ENCODE assay signal across 17 cellular contexts in the genomic region with DNA sequence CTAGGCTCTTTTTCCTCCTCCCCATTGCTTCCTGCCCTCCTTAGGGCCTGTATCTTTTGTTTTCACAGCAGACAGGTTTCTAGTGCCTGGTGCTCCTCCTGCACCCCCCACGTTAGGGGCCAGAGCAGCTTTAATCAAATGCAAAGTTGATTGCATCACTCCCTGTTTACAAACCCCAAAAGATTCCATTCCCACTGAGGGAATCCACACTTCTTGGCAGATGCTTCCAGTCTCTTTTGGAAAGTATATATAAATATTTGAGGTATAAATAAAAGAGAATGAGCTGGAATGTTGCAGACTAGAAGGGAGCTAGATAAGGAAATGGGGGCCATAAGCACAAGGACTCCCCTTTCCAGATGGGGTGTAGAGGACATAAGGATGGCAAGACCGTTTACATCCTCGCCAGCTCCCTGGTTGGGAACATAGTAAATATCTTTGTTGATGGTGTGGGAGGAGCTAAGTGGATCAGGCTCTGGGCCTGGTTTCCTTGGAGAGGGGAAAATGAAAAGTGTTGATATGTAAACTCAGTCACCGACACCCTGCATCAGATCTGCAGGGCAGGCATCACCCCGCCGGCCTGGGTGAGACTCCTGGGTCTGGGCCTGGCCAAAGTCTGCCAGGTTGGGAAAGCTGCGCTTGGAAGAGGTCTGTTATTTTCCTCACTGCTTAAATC. TPM values are rescaled to one million over a fixed set of nuclear protein-coding genes. Genes with fewer than 3 reads are reported as not detected.
A peak's percentile ranks its signal among the peaks of the same experiment; 100 is the strongest.
DNase-seq lines count a peak whose midpoint lies in the region; ATAC-seq, FAIRE-seq and TF ChIP-seq lines count a peak whose summit lies in the region.
"Had no signal": no experiment of that assay in that cellular context is flagged by ENCODE, and none has a peak within 500 bp of the region (broad histone marks: within the 10 kb centered on the region; RNA-seq: fewer than 3 reads in every experiment).

No MANE protein-coding gene starts in this region.

- DNase-seq in activated CD8-positive, alpha-beta memory T cell treated with anti-CD3 and anti-CD28 coated beads, Interleukin-2, amount 10 ng/mL, durations not matched to agents 7 days and 5 days: no peak
- DNase-seq in activated CD8-positive, alpha-beta memory T cell treated with anti-CD3 and anti-CD28 coated beads, Interleukin-2, amount 50 U/mL, for 4 hours: no peak
- DNase-seq in caudate nucleus (lab: John Stamatoyannopoulos, UW) (no peak), HepG2 (ENCODE audit: low spot score) (no peak), transverse colon (no peak), NOMO-1 treated with dmso at 0.1 percent for 144 hours (lab: John Stamatoyannopoulos, UW; ENCODE audit: unreplicated experiment) (no peak), posterior vena cava (ENCODE audit: low spot score) (no peak)
- DNase-seq: activated CD4-positive, alpha-beta T cell treated with anti-CD3 and anti-CD28 coated beads for 48 hours; NCI-H510A treated with DMSO at 0.1 percent for 48 hours; nucleus accumbens; stimulated activated CD4-positive, alpha-beta T cell treated with anti-CD3 and anti-CD28 coated beads, Interleukin-4, amount 100 ng/mL, for 4 hours had no signal

- WGBS in HepG2 (ENCODE audit: low lambda C conversion rate): 84% methylated on average over 6 of the region's 7 CpGs
- WGBS in transverse colon (ENCODE audit: low coverage in 1 of 2), 2 donors: 25 to 51% methylated on average over 3 to 7 of the region's 7 CpGs

- intact Hi-C loops in HepG2 (cut with micrococcal nuclease; ENCODE audit: unreplicated experiment): no loop called here
- intact Hi-C loops in transverse colon (cut with DNase I; ENCODE audit: low total_unique reads): no loop called here
- intact Hi-C loops in posterior vena cava (cut with DNase I): no loop called here

- H3K27ac ChIP-seq in caudate nucleus (ENCODE audit: low read depth, low read length) (peak overlapping the region; percentile 52), HepG2 (ENCODE audit: extremely low read length, insufficient read depth, low read length) (no peak overlapping the region), transverse colon (peak overlapping the region; percentile 32 to 94 (median 70))
- H3K27ac ChIP-seq: SJSA1 had no signal

- no peak for TF ChIP-seq POLR2A in HepG2 (IDR thresholded peaks at IDR 0.05; ENCODE audit: insufficient read depth in 1 of 2, low read depth in 2 of 2, low read length in 2 of 2)
- no peak for TF ChIP-seq POLR2A in transverse colon (IDR thresholded peaks at IDR 0.05)

- in situ Hi-C loops in HepG2 (cut with HindIII; ENCODE audit: extremely low pct_ligation_motif_present, low pct_unique_long_range_greater_than_20kb): no loop called here
- in situ Hi-C loops in transverse colon (cut with MboI; ENCODE audit: low pct_ligation_motif_present in 1 of 4, low pct_unique_long_range_greater_than_20kb in 1 of 4, low sequenced_read_pairs in 3 of 4): no loop called here

- H3K4me3 ChIP-seq in HepG2 (replicated peaks in 1 of 3; ENCODE audit: insufficient read depth in 1 of 3, low read depth in 2 of 3, low read length in 3 of 3) (no peak overlapping the region), transverse colon (no peak overlapping the region)
- H3K4me3 ChIP-seq: SJSA1 had no signal

- no peak for FAIRE-seq in HepG2 (lab: Jason Lieb, UNC)
- FAIRE-seq: endometrium had no signal

- TF ChIP-seq EP300 in HepG2 (IDR thresholded peaks at IDR 0.05; ENCODE audit: low read depth in 2 of 2, low read length in 2 of 2) (no peak), HepG2 (CRISPR knock-in tag; IDR thresholded peaks at IDR 0.05; ENCODE audit: borderline replicate concordance) (no peak), transverse colon (IDR thresholded peaks at IDR 0.05; ENCODE audit: low read depth) (no peak)

- H3K36me3 ChIP-seq in HepG2 (replicated peaks in 1 of 2; ENCODE audit: control insufficient read depth in 1 of 2, insufficient read depth in 2 of 2, low read length in 2 of 2) (peaks cover 11 to 27% of the 10 kb centered on the region in 2 experiments; a peak in 4 of 5 replicates), transverse colon (no peaks in the 10 kb centered on the region)
- H3K36me3 ChIP-seq: SJSA1 had no signal

- peaks cover 5% of the 10 kb centered on the region for H3K4me1 Mint-ChIP-seq in activated CD8-positive, alpha-beta memory T cell treated with anti-CD3 and anti-CD28 coated beads, Interleukin-2, amount 10 ng/mL, durations not matched to agents 7 days and 5 days

- H3K4me3 Mint-ChIP-seq in activated CD8-positive, alpha-beta memory T cell treated with anti-CD3 and anti-CD28 coated beads, Interleukin-2, amount 10 ng/mL, durations not matched to agents 7 days and 5 days: no peak overlapping the region
- H3K4me3 Mint-ChIP-seq: activated naive CD4-positive, alpha-beta T cell treated with anti-CD3 and anti-CD28 coated beads, Interleukin-2, amount 50 U/mL, for 24 hours; type B pancreatic cell had no signal

- peaks cover 2% of the 10 kb centered on the region for H3K36me3 Mint-ChIP-seq in activated CD8-positive, alpha-beta memory T cell treated with anti-CD3 and anti-CD28 coated beads, Interleukin-2, amount 10 ng/mL, durations not matched to agents 7 days and 5 days
- H3K36me3 Mint-ChIP-seq: type B pancreatic cell had no signal

- H3K4me1 ChIP-seq in HepG2 (ENCODE audit: insufficient read depth, low read length) (peaks cover 16% of the 10 kb centered on the region), transverse colon (peaks cover 19 to 50% (median 39%) of the 10 kb centered on the region in 4 donors)
- H3K4me1 ChIP-seq: SJSA1 had no signal

- no peaks in the 10 kb centered on the region for H3K9me3 ChIP-seq in HepG2 (ENCODE audit: low read length)
- H3K9me3 ChIP-seq in transverse colon: no peaks in the 10 kb centered on the region
- H3K9me3 ChIP-seq: SJSA1 had no signal

- H3K79me2 ChIP-seq in HepG2 (ENCODE audit: insufficient read depth, low read length): no peaks in the 10 kb centered on the region

- POLR2A ChIA-PET in HepG2 (lab: Yijun Ruan, JAX): interaction anchor here (1.2 to 2.4 kb wide), 4 partner anchors 10 to 53 kb away, joined by 4 to 9 read pairs (median 5); a partner anchor contains a TSS

- H4K20me1 ChIP-seq in HepG2 (ENCODE audit: insufficient read depth, low read length): peaks cover 2% of the 10 kb centered on the region; the same call in 1 of the 2 replicates

- H3K27me3 ChIP-seq in HepG2 (ENCODE audit: control insufficient read depth in 1 of 2, insufficient read depth in 2 of 2, low read length in 2 of 2): no peaks in the 10 kb centered on the region
- no peaks in the 10 kb centered on the region for H3K27me3 ChIP-seq in transverse colon
- H3K27me3 ChIP-seq: SJSA1 had no signal

- no TSS peak for BruUV-seq in HepG2 (replicated peaks; lab: Mats Ljungman, UMichigan)

- no peaks in the 10 kb centered on the region for H3K9me3 Mint-ChIP-seq in activated CD8-positive, alpha-beta memory T cell treated with anti-CD3 and anti-CD28 coated beads, Interleukin-2, amount 10 ng/mL, durations not matched to agents 7 days and 5 days (ENCODE audit: low read depth)
- H3K9me3 Mint-ChIP-seq: activated naive CD4-positive, alpha-beta T cell treated with anti-CD3 and anti-CD28 coated beads, Interleukin-2, amount 50 U/mL, for 24 hours; type B pancreatic cell had no signal

- no peak overlapping the region for H2AFZ ChIP-seq in HepG2 (ENCODE audit: low read length)

- peak overlapping the region; percentile 45 for H3K27ac Mint-ChIP-seq in activated CD8-positive, alpha-beta memory T cell treated with anti-CD3 and anti-CD28 coated beads, Interleukin-2, amount 10 ng/mL, durations not matched to agents 7 days and 5 days
- H3K27ac Mint-ChIP-seq: activated naive CD4-positive, alpha-beta T cell treated with anti-CD3 and anti-CD28 coated beads, Interleukin-2, amount 50 U/mL, for 24 hours; type B pancreatic cell had no signal

- no peak for TF ChIP-seq RAD21 in HepG2 (CRISPR knock-in tag; IDR thresholded peaks at IDR 0.05)

- CTCF ChIA-PET in activated CD8-positive, alpha-beta memory T cell treated with anti-CD3 and anti-CD28 coated beads, Interleukin-2, amount 10 ng/mL, durations not matched to agents 7 days and 5 days (lab: Charles Lee): interaction anchor here (0.7 kb wide), 1 partner anchor 114 kb away, joined by 3 read pairs; no protein-coding TSS in a partner anchor
- CTCF ChIA-PET in HepG2 (lab: Yijun Ruan, JAX; ENCODE audit: low intra/inter-chr PET ratio, low total read pairs): no interaction called here

- TF ChIP-seq CTCF in HepG2 (CRISPR knock-in tag; IDR thresholded peaks at IDR 0.05): no peak
- TF ChIP-seq CTCF in transverse colon (IDR thresholded peaks at IDR 0.05): no peak

- no peak for ATAC-seq in activated CD8-positive, alpha-beta memory T cell treated with anti-CD3 and anti-CD28 coated beads, Interleukin-2, amount 10 ng/mL, durations not matched to agents 7 days and 5 days
- ATAC-seq in HepG2 (no peak), HG03135 (IDR thresholded peaks at IDR 0.05; ENCODE audit: unreplicated experiment) (no peak)

- H3K9ac ChIP-seq in HepG2 (ENCODE audit: insufficient read depth, low read depth, low read length): no peak overlapping the region

- no peak overlapping the region for H3K4me2 ChIP-seq in HepG2 (ENCODE audit: low read depth, low read length)

- peaks cover 8% of the 10 kb centered on the region for H3K27me3 Mint-ChIP-seq in activated CD8-positive, alpha-beta memory T cell treated with anti-CD3 and anti-CD28 coated beads, Interleukin-2, amount 10 ng/mL, durations not matched to agents 7 days and 5 days
- H3K27me3 Mint-ChIP-seq: type B pancreatic cell had no signal

RNA-seq across cellular contexts. Expression of a gene that starts 6.2 kb away (rescaled TPM):
- not detected for total RNA-seq in activated CD8-positive, alpha-beta memory T cell treated with anti-CD3 and anti-CD28 coated beads, Interleukin-2, amount 10 ng/mL, durations not matched to agents 7 days and 5 days
- total RNA-seq in HepG2 (2016; rRNA removed; fragmentation: Illumina TruSeq; extraction: Trizol) (94.6 and 172 TPM in 2 replicates), transverse colon (100 to 1,000 TPM in 2 of 4 donors, 10 to 100 TPM in 2; 84.2 to 124 (median 102) TPM), posterior vena cava (100 to 1,000 TPM; 123 to 153 TPM)
- 63.6 and 75.7 TPM in 2 replicates for total RNA-seq in HepG2 (2016; cell fraction: cytosol; rRNA removed; fragmentation: Illumina TruSeq; extraction: Trizol; ENCODE audit: low read depth)
- total RNA-seq in HepG2 (2016; cell fraction: insoluble cytoplasmic fraction; rRNA removed; fragmentation: Illumina TruSeq; extraction: Trizol): 93.3 and 178 TPM in 2 replicates
- total RNA-seq in HepG2 (2016; cell fraction: membrane; rRNA removed; fragmentation: Illumina TruSeq; extraction: Trizol): 68.9 and 86.6 TPM in 2 replicates
- total RNA-seq in HepG2 (2016; cell fraction: nucleus; rRNA removed; fragmentation: Illumina TruSeq; extraction: Trizol): 126 and 156 TPM in 2 replicates
- polyA plus RNA-seq in HepG2 (2011; rRNA removed): 134 and 157 TPM in 2 replicates
- 197 and 233 TPM in 2 replicates for polyA plus RNA-seq in HepG2 (2011; cell fraction: cytosol; rRNA removed)
- 164 and 202 TPM in 2 replicates for polyA plus RNA-seq in HepG2 (2011; cell fraction: nucleus; rRNA removed)
- 37.9 and 77.4 TPM in 2 replicates for polyA plus RNA-seq in HepG2 (2012)
- 96.7 and 115 TPM in 2 replicates for polyA plus RNA-seq in HepG2 (2016; cell fraction: cytosol; fragmentation: Illumina TruSeq; extraction: Trizol; ENCODE audit: low read depth)
- polyA plus RNA-seq in HepG2 (2016; cell fraction: insoluble cytoplasmic fraction; fragmentation: Illumina TruSeq; extraction: Trizol; ENCODE audit: low read depth): 134 and 138 TPM in 2 replicates
- 82.1 and 99.5 TPM in 2 replicates for polyA plus RNA-seq in HepG2 (2016; cell fraction: membrane; fragmentation: Illumina TruSeq; extraction: Trizol; ENCODE audit: low read depth)
- 420 and 455 TPM in 2 replicates for polyA plus RNA-seq in HepG2 (2016; cell fraction: nucleus; fragmentation: Illumina TruSeq; extraction: Trizol; ENCODE audit: insufficient read depth, low read depth)
- 22.1 TPM in 1 of 2 replicates, not detected in the other for polyA minus RNA-seq in HepG2 (2011; rRNA and poly(A)+ RNA removed; ENCODE audit: low replicate concordance)
- polyA minus RNA-seq in HepG2 (2011; cell fraction: cytosol; rRNA and poly(A)+ RNA removed): 17.4 and 20.0 TPM in 2 replicates
- polyA minus RNA-seq in HepG2 (2011; cell fraction: nucleus; rRNA and poly(A)+ RNA removed): 6.1 and 7.3 TPM in 2 replicates
- total RNA-seq: SJSA1 had no signal

RNA-seq across cellular contexts. Expression of a gene that starts 11.9 kb away (rescaled TPM):
- 1 to 10 TPM; 4.0 to 4.8 TPM for total RNA-seq in activated CD8-positive, alpha-beta memory T cell treated with anti-CD3 and anti-CD28 coated beads, Interleukin-2, amount 10 ng/mL, durations not matched to agents 7 days and 5 days
- total RNA-seq in HepG2 (2016; rRNA removed; fragmentation: Illumina TruSeq; extraction: Trizol) (4.1 and 7.5 TPM in 2 replicates), transverse colon (10 to 100 TPM; 19.9 to 71.1 (median 42.7) TPM), posterior vena cava (1 to 10 TPM in 1 of 2 donors, under 1 TPM in 1; 1.00 to 1.7 TPM)
- 7.2 and 7.8 TPM in 2 replicates for total RNA-seq in HepG2 (2016; cell fraction: cytosol; rRNA removed; fragmentation: Illumina TruSeq; extraction: Trizol; ENCODE audit: low read depth)
- 3.7 and 6.7 TPM in 2 replicates for total RNA-seq in HepG2 (2016; cell fraction: insoluble cytoplasmic fraction; rRNA removed; fragmentation: Illumina TruSeq; extraction: Trizol)
- 4.8 and 5.6 TPM in 2 replicates for total RNA-seq in HepG2 (2016; cell fraction: membrane; rRNA removed; fragmentation: Illumina TruSeq; extraction: Trizol)
- 17.1 and 19.7 TPM in 2 replicates for total RNA-seq in HepG2 (2016; cell fraction: nucleus; rRNA removed; fragmentation: Illumina TruSeq; extraction: Trizol)
- 3.2 and 3.8 TPM in 2 replicates for polyA plus RNA-seq in HepG2 (2011; rRNA removed)
- 2.5 and 2.7 TPM in 2 replicates for polyA plus RNA-seq in HepG2 (2011; cell fraction: cytosol; rRNA removed)
- polyA plus RNA-seq in HepG2 (2011; cell fraction: nucleus; rRNA removed): 4.0 and 4.3 TPM in 2 replicates
- 1.2 and 1.4 TPM in 2 replicates for polyA plus RNA-seq in HepG2 (2012)
- 0.95 and 2.7 TPM in 2 replicates for polyA plus RNA-seq in HepG2 (2016; cell fraction: cytosol; fragmentation: Illumina TruSeq; extraction: Trizol; ENCODE audit: low read depth)
- polyA plus RNA-seq in HepG2 (2016; cell fraction: insoluble cytoplasmic fraction; fragmentation: Illumina TruSeq; extraction: Trizol; ENCODE audit: low read depth): 1.9 and 3.9 TPM in 2 replicates
- polyA plus RNA-seq in HepG2 (2016; cell fraction: membrane; fragmentation: Illumina TruSeq; extraction: Trizol; ENCODE audit: low read depth): 1.4 and 1.6 TPM in 2 replicates
- 4.9 and 8.0 TPM in 2 replicates for polyA plus RNA-seq in HepG2 (2016; cell fraction: nucleus; fragmentation: Illumina TruSeq; extraction: Trizol; ENCODE audit: insufficient read depth, low read depth)
- 10.0 and 39.9 TPM in 2 replicates for polyA minus RNA-seq in HepG2 (2011; rRNA and poly(A)+ RNA removed; ENCODE audit: low replicate concordance)
- 2.6 and 3.3 TPM in 2 replicates for polyA minus RNA-seq in HepG2 (2011; cell fraction: cytosol; rRNA and poly(A)+ RNA removed)
- 44.3 and 59.4 TPM in 2 replicates for polyA minus RNA-seq in HepG2 (2011; cell fraction: nucleus; rRNA and poly(A)+ RNA removed)
- total RNA-seq: SJSA1 had no signal

RNA-seq across cellular contexts. Expression of a gene that starts 12.1 kb away (rescaled TPM):
- 10 to 100 TPM; 24.7 to 25.3 TPM for total RNA-seq in activated CD8-positive, alpha-beta memory T cell treated with anti-CD3 and anti-CD28 coated beads, Interleukin-2, amount 10 ng/mL, durations not matched to agents 7 days and 5 days
- total RNA-seq in HepG2 (2016; rRNA removed; fragmentation: Illumina TruSeq; extraction: Trizol) (34.8 and 38.4 TPM in 2 replicates), transverse colon (10 to 100 TPM in 3 of 4 donors, 1 to 10 TPM in 1; 1.4 to 55.4 (median 17.2) TPM), posterior vena cava (1 to 10 TPM; 2.2 to 2.6 TPM)
- total RNA-seq in HepG2 (2016; cell fraction: cytosol; rRNA removed; fragmentation: Illumina TruSeq; extraction: Trizol; ENCODE audit: low read depth): 10.3 and 10.8 TPM in 2 replicates
- total RNA-seq in HepG2 (2016; cell fraction: insoluble cytoplasmic fraction; rRNA removed; fragmentation: Illumina TruSeq; extraction: Trizol): 30.5 and 35.2 TPM in 2 replicates
- total RNA-seq in HepG2 (2016; cell fraction: membrane; rRNA removed; fragmentation: Illumina TruSeq; extraction: Trizol): 34.2 and 36.9 TPM in 2 replicates
- 25.0 and 31.2 TPM in 2 replicates for total RNA-seq in HepG2 (2016; cell fraction: nucleus; rRNA removed; fragmentation: Illumina TruSeq; extraction: Trizol)
- polyA plus RNA-seq in HepG2 (2011; rRNA removed): 33.0 and 42.2 TPM in 2 replicates
- polyA plus RNA-seq in HepG2 (2011; cell fraction: cytosol; rRNA removed): 34.7 and 58.3 TPM in 2 replicates
- 25.0 and 33.0 TPM in 2 replicates for polyA plus RNA-seq in HepG2 (2011; cell fraction: nucleus; rRNA removed)
- 22.2 and 36.3 TPM in 2 replicates for polyA plus RNA-seq in HepG2 (2012)
- 19.9 and 25.0 TPM in 2 replicates for polyA plus RNA-seq in HepG2 (2016; cell fraction: cytosol; fragmentation: Illumina TruSeq; extraction: Trizol; ENCODE audit: low read depth)
- 36.4 and 46.3 TPM in 2 replicates for polyA plus RNA-seq in HepG2 (2016; cell fraction: insoluble cytoplasmic fraction; fragmentation: Illumina TruSeq; extraction: Trizol; ENCODE audit: low read depth)
- polyA plus RNA-seq in HepG2 (2016; cell fraction: membrane; fragmentation: Illumina TruSeq; extraction: Trizol; ENCODE audit: low read depth): 41.1 and 42.5 TPM in 2 replicates
- 34.8 and 36.2 TPM in 2 replicates for polyA plus RNA-seq in HepG2 (2016; cell fraction: nucleus; fragmentation: Illumina TruSeq; extraction: Trizol; ENCODE audit: insufficient read depth, low read depth)
- polyA minus RNA-seq in HepG2 (2011; rRNA and poly(A)+ RNA removed; ENCODE audit: low replicate concordance): 45.8 and 71.1 TPM in 2 replicates
- polyA minus RNA-seq in HepG2 (2011; cell fraction: cytosol; rRNA and poly(A)+ RNA removed): 33.7 and 34.5 TPM in 2 replicates
- polyA minus RNA-seq in HepG2 (2011; cell fraction: nucleus; rRNA and poly(A)+ RNA removed): 13.3 and 15.4 TPM in 2 replicates
- total RNA-seq: A172, SJSA1 had no signal

RNA-seq across cellular contexts. Expression of a gene that starts 33.4 kb away (rescaled TPM):
- total RNA-seq in activated CD8-positive, alpha-beta memory T cell treated with anti-CD3 and anti-CD28 coated beads, Interleukin-2, amount 10 ng/mL, durations not matched to agents 7 days and 5 days: 10 to 100 TPM; 51.4 to 55.5 TPM
- 86.4 and 108 TPM in 2 replicates for total RNA-seq in HepG2 (2016; rRNA removed; fragmentation: Illumina TruSeq; extraction: Trizol)
- total RNA-seq in HepG2 (2016; cell fraction: cytosol; rRNA removed; fragmentation: Illumina TruSeq; extraction: Trizol; ENCODE audit: low read depth): 34.3 and 36.1 TPM in 2 replicates
- total RNA-seq in HepG2 (2016; cell fraction: insoluble cytoplasmic fraction; rRNA removed; fragmentation: Illumina TruSeq; extraction: Trizol): 77.5 and 106 TPM in 2 replicates
- total RNA-seq in HepG2 (2016; cell fraction: membrane; rRNA removed; fragmentation: Illumina TruSeq; extraction: Trizol): 112 and 119 TPM in 2 replicates
- total RNA-seq in HepG2 (2016; cell fraction: nucleus; rRNA removed; fragmentation: Illumina TruSeq; extraction: Trizol): 81.1 and 91.5 TPM in 2 replicates
- 69.9 and 87.9 TPM in 2 replicates for polyA plus RNA-seq in HepG2 (2011; rRNA removed)
- 58.9 and 82.1 TPM in 2 replicates for polyA plus RNA-seq in HepG2 (2011; cell fraction: cytosol; rRNA removed)
- polyA plus RNA-seq in HepG2 (2011; cell fraction: nucleus; rRNA removed): 189 and 195 TPM in 2 replicates
- 52.5 and 64.7 TPM in 2 replicates for polyA plus RNA-seq in HepG2 (2012)
- polyA plus RNA-seq in HepG2 (2016; cell fraction: cytosol; fragmentation: Illumina TruSeq; extraction: Trizol; ENCODE audit: low read depth): 22.0 and 24.7 TPM in 2 replicates
- 82.2 and 105 TPM in 2 replicates for polyA plus RNA-seq in HepG2 (2016; cell fraction: insoluble cytoplasmic fraction; fragmentation: Illumina TruSeq; extraction: Trizol; ENCODE audit: low read depth)
- 77.8 and 77.9 TPM in 2 replicates for polyA plus RNA-seq in HepG2 (2016; cell fraction: membrane; fragmentation: Illumina TruSeq; extraction: Trizol; ENCODE audit: low read depth)
- polyA plus RNA-seq in HepG2 (2016; cell fraction: nucleus; fragmentation: Illumina TruSeq; extraction: Trizol; ENCODE audit: insufficient read depth, low read depth): 138 and 155 TPM in 2 replicates
- 81.7 and 98.0 TPM in 2 replicates for polyA minus RNA-seq in HepG2 (2011; rRNA and poly(A)+ RNA removed; ENCODE audit: low replicate concordance)
- polyA minus RNA-seq in HepG2 (2011; cell fraction: cytosol; rRNA and poly(A)+ RNA removed): 35.3 and 35.6 TPM in 2 replicates
- 50.5 and 54.6 TPM in 2 replicates for polyA minus RNA-seq in HepG2 (2011; cell fraction: nucleus; rRNA and poly(A)+ RNA removed)
- total RNA-seq in transverse colon: 100 to 1,000 TPM; 182 to 414 (median 247) TPM
- total RNA-seq in posterior vena cava: 10 to 100 TPM; 48.9 to 50.5 TPM

RNA-seq across cellular contexts. Expression of a gene that starts 43.9 kb away (rescaled TPM):
- total RNA-seq in activated CD8-positive, alpha-beta memory T cell treated with anti-CD3 and anti-CD28 coated beads, Interleukin-2, amount 10 ng/mL, durations not matched to agents 7 days and 5 days: 1 to 10 TPM; 7.5 to 8.4 TPM
- total RNA-seq in HepG2 (2016; rRNA removed; fragmentation: Illumina TruSeq; extraction: Trizol) (3.1 and 4.5 TPM in 2 replicates), transverse colon (10 to 100 TPM in 3 of 4 donors, 1 to 10 TPM in 1; 8.9 to 75.2 (median 15.2) TPM), posterior vena cava (1 to 10 TPM; 4.6 to 5.0 TPM)
- 0.71 TPM in 2 replicates for total RNA-seq in HepG2 (2016; cell fraction: cytosol; rRNA removed; fragmentation: Illumina TruSeq; extraction: Trizol; ENCODE audit: low read depth)
- total RNA-seq in HepG2 (2016; cell fraction: insoluble cytoplasmic fraction; rRNA removed; fragmentation: Illumina TruSeq; extraction: Trizol): 3.6 and 3.8 TPM in 2 replicates
- 1.9 and 2.5 TPM in 2 replicates for total RNA-seq in HepG2 (2016; cell fraction: membrane; rRNA removed; fragmentation: Illumina TruSeq; extraction: Trizol)
- total RNA-seq in HepG2 (2016; cell fraction: nucleus; rRNA removed; fragmentation: Illumina TruSeq; extraction: Trizol): 1.8 and 3.2 TPM in 2 replicates
- 3.2 and 3.8 TPM in 2 replicates for polyA plus RNA-seq in HepG2 (2011; rRNA removed)
- 2.6 and 4.5 TPM in 2 replicates for polyA plus RNA-seq in HepG2 (2011; cell fraction: cytosol; rRNA removed)
- polyA plus RNA-seq in HepG2 (2011; cell fraction: nucleus; rRNA removed): 5.8 and 5.9 TPM in 2 replicates
- polyA plus RNA-seq in HepG2 (2012): 2.1 and 3.1 TPM in 2 replicates
- polyA plus RNA-seq in HepG2 (2016; cell fraction: cytosol; fragmentation: Illumina TruSeq; extraction: Trizol; ENCODE audit: low read depth): 0.67 and 0.68 TPM in 2 replicates
- polyA plus RNA-seq in HepG2 (2016; cell fraction: insoluble cytoplasmic fraction; fragmentation: Illumina TruSeq; extraction: Trizol; ENCODE audit: low read depth): 3.7 and 4.2 TPM in 2 replicates
- 1.2 and 1.8 TPM in 2 replicates for polyA plus RNA-seq in HepG2 (2016; cell fraction: membrane; fragmentation: Illumina TruSeq; extraction: Trizol; ENCODE audit: low read depth)
- polyA plus RNA-seq in HepG2 (2016; cell fraction: nucleus; fragmentation: Illumina TruSeq; extraction: Trizol; ENCODE audit: insufficient read depth, low read depth): 5.2 and 9.1 TPM in 2 replicates
- polyA minus RNA-seq in HepG2 (2011; rRNA and poly(A)+ RNA removed; ENCODE audit: low replicate concordance): 0.37 and 3.7 TPM in 2 replicates
- 2.5 and 3.9 TPM in 2 replicates for polyA minus RNA-seq in HepG2 (2011; cell fraction: cytosol; rRNA and poly(A)+ RNA removed)
- polyA minus RNA-seq in HepG2 (2011; cell fraction: nucleus; rRNA and poly(A)+ RNA removed): 1.8 and 2.4 TPM in 2 replicates

Comparison
In these comparisons a context has a peak if more than half of its experiments do, and no peak if none do; other contexts are left out.
1. RNA of a gene that starts 6.2 kb away (total RNA-seq): 63.6 to 178 TPM in HepG2, 123 to 153 TPM in posterior vena cava and 84.2 to 124 TPM in transverse colon; not detected in activated CD8-positive, alpha-beta memory T cell treated with anti-CD3 and anti-CD28 coated beads, Interleukin-2, amount 10 ng/mL, durations not matched to agents 7 days and 5 days; every median in the first group is over 10 times any median in the second.